Comparison of ENCODE assay signal across 16 cellular contexts in the genomic region with DNA sequence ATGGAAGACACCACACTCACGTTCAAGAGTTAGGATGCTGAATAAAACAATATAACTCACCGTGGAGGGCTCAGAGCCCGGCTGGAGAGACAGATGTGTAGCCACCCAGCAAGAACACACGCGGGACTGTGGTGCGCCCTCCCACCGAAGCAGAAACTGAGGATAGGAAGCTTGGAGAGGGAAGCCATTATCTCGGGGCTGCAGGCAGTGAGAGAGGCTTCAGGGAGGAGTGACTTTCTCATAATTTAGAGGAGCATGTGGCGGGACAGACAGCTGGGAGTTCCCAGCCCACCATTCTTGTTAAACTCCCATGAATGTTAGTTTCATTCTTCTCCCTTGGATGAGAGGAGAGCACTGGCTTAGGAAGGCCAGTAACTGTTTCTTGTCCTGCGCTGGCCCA.
"Had no signal": no experiment of that assay in that cellular context is flagged by ENCODE, and none has a peak within 500 bp of the region (broad histone marks: within the 10 kb centered on the region; RNA-seq: fewer than 3 reads in every experiment).

No MANE protein-coding gene starts in this region.

- H3K9me3 Mint-ChIP-seq: activated naive CD4-positive, alpha-beta T cell treated with anti-CD3 and anti-CD28 coated beads for 36 hours; activated T-helper 2 cell treated with anti-CD3 and anti-CD28 coated beads, Interferon-gamma antibody, Interleukin-2, Interleukin-4, amounts not matched to agents 10 μg/mL and 5 μg/mL and 100 μg/mL, durations not matched to agents 14 hours and 24 hours and 36 hours had no signal

- H3K27ac Mint-ChIP-seq: activated naive CD4-positive, alpha-beta T cell treated with anti-CD3 and anti-CD28 coated beads for 36 hours; activated T-helper 2 cell treated with anti-CD3 and anti-CD28 coated beads, Interferon-gamma antibody, Interleukin-2, Interleukin-4, amounts not matched to agents 10 μg/mL and 5 μg/mL and 100 μg/mL, durations not matched to agents 14 hours and 24 hours and 36 hours had no signal

- H3K4me1 ChIP-seq: colonic mucosa had no signal

- H3K27ac ChIP-seq: brain microvascular endothelial cell, colonic mucosa, tibial nerve, VCaP had no signal

- H3K4me3 ChIP-seq: colonic mucosa, heart right ventricle, tibial nerve had no signal

- H3K4me3 Mint-ChIP-seq: activated naive CD4-positive, alpha-beta T cell treated with anti-CD3 and anti-CD28 coated beads for 36 hours had no signal

- ATAC-seq: heart right ventricle; right cardiac atrium; stimulated activated naive CD8-positive, alpha-beta T cell treated with anti-CD3 and anti-CD28 coated beads, Interleukin-15, Interleukin-2, amounts not matched to agents 100 U/mL and 50 U/mL, for 24 hours had no signal

- DNase-seq: activated CD4-positive, alpha-beta T cell treated with anti-CD3 and anti-CD28 coated beads for 1 hour; activated CD4-positive, alpha-beta T cell treated with anti-CD3 and anti-CD28 coated beads, Interleukin-2, amount 50 U/mL, for 48 hours; activated naive CD4-positive, alpha-beta T cell treated with anti-CD3 and anti-CD28 coated beads for 36 hours; brain microvascular endothelial cell; central memory CD4-positive, alpha-beta T cell; colonic mucosa; heart right ventricle; kidney glomerular epithelial cell; mesendoderm; right cardiac atrium; stimulated activated CD4-positive, alpha-beta T cell treated with anti-CD3 and anti-CD28 coated beads, Interleukin-2, amount 100 ng/mL, for 24 hours; stimulated activated naive CD8-positive, alpha-beta T cell treated with anti-CD3 and anti-CD28 coated beads, Interleukin-15, Interleukin-2, amounts not matched to agents 100 U/mL and 50 U/mL, for 24 hours had no signal

- H3K9me3 ChIP-seq: colonic mucosa, heart right ventricle, tibial nerve had no signal

- H3K27me3 ChIP-seq: brain microvascular endothelial cell, colonic mucosa, heart right ventricle, tibial nerve had no signal

- H3K27me3 Mint-ChIP-seq: progenitor cell of endocrine pancreas had no signal

- H3K36me3 ChIP-seq: colonic mucosa had no signal
